Comparison of ENCODE assay signal across 9 cellular contexts in genomic region chr1:23727362-23727811, GRCh38. TPM values are rescaled to one million over a fixed set of nuclear protein-coding genes. Genes with fewer than 3 reads are reported as not detected.
DNase-seq lines count a peak whose midpoint lies in the region; ATAC-seq and TF ChIP-seq lines count a peak whose summit lies in the region.
"Had no signal": no experiment of that assay in that cellular context is flagged by ENCODE, and none has a peak within 500 bp of the region (broad histone marks: within the 10 kb centered on the region; RNA-seq: fewer than 3 reads in every experiment).

No MANE protein-coding gene starts in this region.

- peak; percentile 65 for ATAC-seq in natural killer cell treated with Interleukin-12 subunit alpha and Interleukin-12 subunit beta and Interleukin-15 and Interleukin-18, amount 100 ng/mL, for 72 hours
- ATAC-seq in natural killer cell, result no peak
- peak; percentile 88 to 95 (median 91) for ATAC-seq in right lobe of liver
- ATAC-seq in aorta (ENCODE audit: low FRiP score), result peak; percentile 85
- no peak for ATAC-seq in HG03378 (IDR thresholded peaks at IDR 0.05; ENCODE audit: unreplicated experiment)
- ATAC-seq in HG02970 (IDR thresholded peaks at IDR 0.05; ENCODE audit: low FRiP score, unreplicated experiment), result no peak

- peaks cover 17 to 20% of the 10 kb centered on the region in 2 donors for H3K4me1 Mint-ChIP-seq in natural killer cell treated with Interleukin-12 subunit alpha and Interleukin-12 subunit beta and Interleukin-15 and Interleukin-18, amount 100 ng/mL, for 72 hours (ENCODE audit: low read depth in 2 of 2)
- H3K4me1 Mint-ChIP-seq in natural killer cell, result peaks cover 4 to 6% of the 10 kb centered on the region in 2 donors

- no peaks in the 10 kb centered on the region for H3K9me3 Mint-ChIP-seq in natural killer cell treated with Interleukin-12 subunit alpha and Interleukin-12 subunit beta and Interleukin-15 and Interleukin-18, amount 100 ng/mL, for 72 hours
- H3K9me3 Mint-ChIP-seq in natural killer cell, result no peaks in the 10 kb centered on the region

- no peaks in the 10 kb centered on the region for H3K36me3 Mint-ChIP-seq in natural killer cell treated with Interleukin-12 subunit alpha and Interleukin-12 subunit beta and Interleukin-15 and Interleukin-18, amount 100 ng/mL, for 72 hours
- no peaks in the 10 kb centered on the region for H3K36me3 Mint-ChIP-seq in natural killer cell

- peak overlapping the region in 1 of 2 donors; percentile 63 for H3K27ac Mint-ChIP-seq in natural killer cell treated with Interleukin-12 subunit alpha and Interleukin-12 subunit beta and Interleukin-15 and Interleukin-18, amount 100 ng/mL, for 72 hours
- H3K27ac Mint-ChIP-seq in natural killer cell, result no peak overlapping the region

- peak overlapping the region; percentile 97 for H3K27ac ChIP-seq in VCaP
- H3K27ac ChIP-seq in right lobe of liver, result peak overlapping the region; percentile 25 to 82 (median 78)
- no peak overlapping the region for H3K27ac ChIP-seq in aorta (ENCODE audit: low read depth in 1 of 2, low read length in 2 of 2)

- H3K36me3 ChIP-seq in right lobe of liver, result no peaks in the 10 kb centered on the region
- peaks cover 0 to 2% of the 10 kb centered on the region in 2 donors for H3K36me3 ChIP-seq in aorta (ENCODE audit: control insufficient read depth in 1 of 2, insufficient read depth in 2 of 2, low read length in 1 of 2)

- H3K4me3 ChIP-seq in right lobe of liver (peak overlapping the region in 1 of 3 donors; percentile 4), aorta (ENCODE audit: low read length in 2 of 2) (no peak overlapping the region)

- DNase-seq in natural killer cell treated with Interleukin-12 subunit alpha and Interleukin-12 subunit beta and Interleukin-15 and Interleukin-18, amount 100 ng/mL, for 72 hours (ENCODE audit: low spot score), result no peak
- no peak for DNase-seq in natural killer cell
- peak; percentile 78 to 89 (median 88) for DNase-seq in right lobe of liver
- DNase-seq in aorta, result peak; percentile 79 to 81
- no peak for DNase-seq in NCI-H1436 (lab: John Stamatoyannopoulos, UW)
- DNase-seq: NCI-H774 had no signal

- H3K9me3 ChIP-seq in right lobe of liver, result no peaks in the 10 kb centered on the region
- no peaks in the 10 kb centered on the region for H3K9me3 ChIP-seq in aorta (ENCODE audit: control insufficient read depth, low read length)

- H3K4me1 ChIP-seq in right lobe of liver (peaks cover 0 to 37% (median 19%) of the 10 kb centered on the region in 4 donors), aorta (ENCODE audit: control insufficient read depth in 1 of 2, insufficient read depth in 2 of 2, low read length in 2 of 2) (no peaks in the 10 kb centered on the region)

- H3K27me3 ChIP-seq in right lobe of liver (no peaks in the 10 kb centered on the region), aorta (ENCODE audit: control insufficient read depth in 1 of 2, insufficient read depth in 2 of 2, low read length in 1 of 2) (no peaks in the 10 kb centered on the region)

- intact Hi-C loops in natural killer cell (cut with micrococcal nuclease), result no loop called here
- intact Hi-C loops in right lobe of liver (cut with DNase I), result no loop called here
- intact Hi-C loops in aorta (cut with DNase I), result no loop called here

- 13% methylated on average over 9 of the region's 9 CpGs for whole genome bisulfite sequencing in right lobe of liver (ENCODE audit: insufficient coverage, low coverage, low lambda C conversion rate, missing lambda C conversion rate)
- 59 to 68% methylated on average over 9 of the region's 9 CpGs for WGBS in aorta, 2 donors

- no peaks in the 10 kb centered on the region for H3K27me3 Mint-ChIP-seq in natural killer cell treated with Interleukin-12 subunit alpha and Interleukin-12 subunit beta and Interleukin-15 and Interleukin-18, amount 100 ng/mL, for 72 hours
- no peaks in the 10 kb centered on the region for H3K27me3 Mint-ChIP-seq in natural killer cell (ENCODE audit: low read depth in 2 of 2)

- no peak for TF ChIP-seq POLR2A in right lobe of liver (IDR thresholded peaks at IDR 0.05)

- TF ChIP-seq CTCF in natural killer cell (IDR thresholded peaks at IDR 0.05) (no peak), VCaP (conservative IDR thresholded peaks at IDR 0.05) (no peak), right lobe of liver (IDR thresholded peaks at IDR 0.05) (no peak)

- H3K4me3 Mint-ChIP-seq in natural killer cell treated with Interleukin-12 subunit alpha and Interleukin-12 subunit beta and Interleukin-15 and Interleukin-18, amount 100 ng/mL, for 72 hours, result no peak overlapping the region
- H3K4me3 Mint-ChIP-seq in natural killer cell, result no peak overlapping the region

RNA-seq across cellular contexts. Expression of gene ELOA, which starts 15.9 kb away (rescaled TPM):
- 10 to 100 TPM; 74.7 to 84.5 TPM for total RNA-seq in natural killer cell treated with Interleukin-12 subunit alpha and Interleukin-12 subunit beta and Interleukin-15 and Interleukin-18, amount 100 ng/mL, for 72 hours
- total RNA-seq in natural killer cell (10 to 100 TPM; 28.7 to 48.2 (median 36.9) TPM), right lobe of liver (10 to 100 TPM; 21.1 to 42.2 (median 36.1) TPM), aorta (10 to 100 TPM; 30.3 to 31.0 TPM)
- polyA plus RNA-seq in aorta, result 10 to 100 TPM; 11.8 to 14.0 TPM

RNA-seq across cellular contexts. Expression of gene RPL11, which starts 35.8 kb away (rescaled TPM):
- 100 to 1,000 TPM; 560 to 666 TPM for total RNA-seq in natural killer cell treated with Interleukin-12 subunit alpha and Interleukin-12 subunit beta and Interleukin-15 and Interleukin-18, amount 100 ng/mL, for 72 hours
- total RNA-seq in natural killer cell (100 to 1,000 TPM; 609 to 795 (median 740) TPM), right lobe of liver (100 to 1,000 TPM; 341 to 471 (median 405) TPM), aorta (100 to 1,000 TPM; 707 to 819 TPM)
- polyA plus RNA-seq in aorta, result 1,000 to 10,000 TPM; 2,209 to 3,782 TPM

RNA-seq across cellular contexts. Expression of gene PITHD1, which starts 50.8 kb away (rescaled TPM):
- total RNA-seq in natural killer cell treated with Interleukin-12 subunit alpha and Interleukin-12 subunit beta and Interleukin-15 and Interleukin-18, amount 100 ng/mL, for 72 hours, result 10 to 100 TPM; 68.6 to 77.7 TPM
- total RNA-seq in natural killer cell, result 10 to 100 TPM; 73.2 to 84.1 (median 77.7) TPM
- 10 to 100 TPM; 22.9 to 34.7 (median 30.6) TPM for total RNA-seq in right lobe of liver
- total RNA-seq in aorta, result 10 to 100 TPM; 34.9 to 39.8 TPM
- 10 to 100 TPM; 33.9 to 40.3 TPM for polyA plus RNA-seq in aorta

Comparison
In these comparisons a context has a peak if more than half of its experiments do, and no peak if none do; other contexts are left out.
1. ATAC-seq: peak in natural killer cell treated with Interleukin-12 subunit alpha and Interleukin-12 subunit beta and Interleukin-15 and Interleukin-18, amount 100 ng/mL, for 72 hours (2 of 2), right lobe of liver (4 of 4) and aorta (single experiment); none in natural killer cell (0 of 3), HG03378 (single experiment) and HG02970 (single experiment).
2. DNase-seq: peak in right lobe of liver (3 of 3) and aorta (2 of 2); none in natural killer cell treated with Interleukin-12 subunit alpha and Interleukin-12 subunit beta and Interleukin-15 and Interleukin-18, amount 100 ng/mL, for 72 hours (single experiment), natural killer cell (single experiment) and NCI-H1436 (single experiment).
3. H3K27ac ChIP-seq: peak in VCaP (single experiment) and right lobe of liver (3 of 3); none in aorta (0 of 2).